ENCODE assay signal across 8 cellular contexts in the genomic region with DNA sequence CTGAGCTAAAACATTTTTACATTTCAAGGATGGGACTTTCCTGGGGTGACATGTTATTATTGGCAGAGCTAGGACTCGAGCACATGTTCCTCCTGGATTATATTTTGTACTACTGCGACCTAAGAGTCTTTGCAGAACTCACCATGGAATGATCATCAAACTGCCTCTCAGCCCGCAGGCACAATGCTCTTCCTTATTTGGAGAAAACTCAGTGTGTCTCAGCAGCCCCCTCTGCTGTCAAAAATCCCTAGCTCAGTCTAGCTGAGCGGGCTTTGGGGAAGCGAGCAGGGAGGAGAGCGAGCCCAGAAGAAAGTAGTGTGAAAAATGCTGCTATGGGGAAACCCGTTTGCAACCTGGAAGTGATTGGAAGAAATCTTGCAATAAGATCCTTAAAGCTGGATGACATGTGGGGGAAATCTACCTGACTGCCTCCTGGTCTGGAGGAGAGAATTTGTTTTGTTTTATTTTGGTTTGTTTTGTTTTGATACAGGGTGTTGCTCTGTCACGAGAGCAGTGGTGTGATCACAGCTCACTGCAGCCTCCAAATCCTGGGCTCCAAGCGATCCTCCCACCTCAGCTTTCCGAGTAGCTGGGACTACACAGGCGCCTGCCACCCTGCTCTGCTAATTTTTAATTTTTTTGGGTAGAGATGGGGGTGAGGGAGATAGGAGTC.
DNase-seq lines count a peak whose midpoint lies in the region; ATAC-seq and TF ChIP-seq lines count a peak whose summit lies in the region.

No MANE protein-coding gene starts in this region.

- H3K9me3 Mint-ChIP-seq in T-helper 2 cell treated with Interferon-gamma antibody and Interleukin-4, amounts not matched to agents 5 μg/mL and 100 μg/mL, for 36 hours = no peaks in the 10 kb centered on the region

- peaks cover 5% of the 10 kb centered on the region for H3K4me1 Mint-ChIP-seq in T-helper 2 cell treated with Interferon-gamma antibody and Interleukin-4, amounts not matched to agents 5 μg/mL and 100 μg/mL, for 36 hours (ENCODE audit: low read depth)

- peak overlapping the region; percentile 10 for H3K4me3 ChIP-seq in skeletal muscle cell (ENCODE audit: low read depth, low read length)

- peak overlapping the region; percentile 23 for H3K27ac Mint-ChIP-seq in T-helper 2 cell treated with Interferon-gamma antibody and Interleukin-4, amounts not matched to agents 5 μg/mL and 100 μg/mL, for 36 hours

- ATAC-seq in HG02840 (IDR thresholded peaks at IDR 0.05; ENCODE audit: low FRiP score, unreplicated experiment) = peak; percentile 75

- peak; percentile 78 for TF ChIP-seq CTCF in GM12874 (IDR thresholded peaks at IDR 0.05; ENCODE audit: insufficient read depth, low read depth, low read length)

- H3K4me3 Mint-ChIP-seq in T-helper 2 cell treated with Interferon-gamma antibody and Interleukin-4, amounts not matched to agents 5 μg/mL and 100 μg/mL, for 36 hours = peak overlapping the region; percentile 43

- peaks cover 19% of the 10 kb centered on the region for H3K27me3 Mint-ChIP-seq in T-helper 2 cell treated with Interferon-gamma antibody and Interleukin-4, amounts not matched to agents 5 μg/mL and 100 μg/mL, for 36 hours (ENCODE audit: low read depth)

- DNase-seq in NCI-H187 (lab: John Stamatoyannopoulos, UW) = peak; percentile 22 to 62
- DNase-seq in T-helper 2 cell treated with Interferon-gamma antibody and Interleukin-4, amounts not matched to agents 5 μg/mL and 100 μg/mL, for 36 hours (ENCODE audit: low spot score) = peak; percentile 61
- DNase-seq in astrocyte of the hippocampus (ENCODE audit: low read depth, low spot score) = peak; percentile 97
- peak in 48 of 51 donors; percentile 5 to 85 (median 60) for DNase-seq in hypothalamus (lab: John Stamatoyannopoulos, UW)
- peak; percentile 74 for DNase-seq in skeletal muscle cell (ENCODE audit: low read depth)
- no peak for DNase-seq in cortex of kidney (lab: John Stamatoyannopoulos, UW)

- H3K36me3 Mint-ChIP-seq in T-helper 2 cell treated with Interferon-gamma antibody and Interleukin-4, amounts not matched to agents 5 μg/mL and 100 μg/mL, for 36 hours (ENCODE audit: low read depth) = no peaks in the 10 kb centered on the region
